Comparison of ENCODE assay signal across 20 cellular contexts in the genomic region with DNA sequence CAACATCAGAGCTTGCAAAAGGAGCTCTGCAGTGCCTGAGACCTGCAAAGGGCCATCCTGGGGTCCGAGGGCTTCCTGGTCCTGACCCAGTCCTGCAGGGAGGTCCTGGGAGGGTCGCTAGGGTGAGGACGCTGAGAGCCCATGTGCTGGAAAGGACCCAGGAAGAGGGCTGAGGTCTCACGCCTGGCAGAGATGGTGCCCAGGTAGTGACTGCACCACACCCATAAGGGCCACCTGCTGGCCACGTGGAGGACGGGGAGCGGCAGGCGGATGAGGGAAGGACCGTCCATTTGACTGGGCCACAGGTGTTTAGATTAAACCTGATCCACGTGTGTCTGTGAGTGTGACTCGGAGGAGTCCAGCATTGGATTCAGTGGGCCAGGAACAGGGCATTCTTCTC.
DNase-seq lines count a peak whose midpoint lies in the region; ATAC-seq and TF ChIP-seq lines count a peak whose summit lies in the region.
"Had no signal": no experiment of that assay in that cellular context is flagged by ENCODE, and none has a peak within 500 bp of the region (broad histone marks: within the 10 kb centered on the region; RNA-seq: fewer than 3 reads in every experiment).

No MANE protein-coding gene starts in this region.

- peak; percentile 32 for DNase-seq in DMS53 (lab: John Stamatoyannopoulos, UW)
- DNase-seq in DMS53 treated with DMSO at 0.1 percent for 48 hours (lab: John Stamatoyannopoulos, UW; ENCODE audit: unreplicated experiment), result no peak
- DNase-seq in NCI-H69 (lab: John Stamatoyannopoulos, UW), result peak; percentile 5
- no peak for DNase-seq in left colon
- no peak for DNase-seq in nephron progenitor cell
- no peak for DNase-seq in amniotic stem cell (lab: John Stamatoyannopoulos, UW)
- DNase-seq: 8988T; Caco-2; CD4-positive, CD25-positive, alpha-beta regulatory T cell; GM23248; HFFc6; NCI-H1417; NCI-H1930; NCI-H526 treated with DMSO at 0.1 percent for 48 hours; NK-92 treated with Interleukin-12 subunit alpha and Interleukin-12 subunit beta, amount 100 ng/mL, for 24 hours; Peyer's patch; T-helper 2 cell had no signal

- peaks cover 81% of the 10 kb centered on the region for H3K27me3 Mint-ChIP-seq in nephron progenitor cell (ENCODE audit: low read depth, poor library complexity)

- H3K27ac Mint-ChIP-seq in nephron progenitor cell, result no peak overlapping the region
- H3K27ac Mint-ChIP-seq: HFFc6 had no signal

- H3K4me3 Mint-ChIP-seq in nephron progenitor cell, result no peak overlapping the region
- H3K4me3 Mint-ChIP-seq: CD4-positive, CD25-positive, alpha-beta regulatory T cell; HFFc6 had no signal

- no peak for TF ChIP-seq CTCF in nephron progenitor cell (IDR thresholded peaks at IDR 0.05)

- H3K36me3 Mint-ChIP-seq in nephron progenitor cell (ENCODE audit: low read depth), result no peaks in the 10 kb centered on the region
- H3K36me3 Mint-ChIP-seq: CD4-positive, CD25-positive, alpha-beta regulatory T cell had no signal

- H3K9me3 Mint-ChIP-seq in nephron progenitor cell, result peaks cover 4% of the 10 kb centered on the region

- ATAC-seq in left colon (peak; percentile 46), HG03039 (IDR thresholded peaks at IDR 0.05; ENCODE audit: unreplicated experiment) (no peak), HG03175 (IDR thresholded peaks at IDR 0.05; ENCODE audit: unreplicated experiment) (no peak)
- ATAC-seq: Right ventricle myocardium inferior had no signal

- peaks cover 5% of the 10 kb centered on the region for H3K4me1 Mint-ChIP-seq in nephron progenitor cell
- H3K4me1 Mint-ChIP-seq: CD4-positive, CD25-positive, alpha-beta regulatory T cell had no signal

- intact Hi-C loops in left colon (cut with DNase I, micrococcal nuclease), result no loop called here

Comparison
In these comparisons a context has a peak if more than half of its experiments do, and no peak if none do; other contexts are left out.
1. DNase-seq: peak in DMS53 (single experiment) and NCI-H69 (single experiment); none in DMS53 treated with DMSO at 0.1 percent for 48 hours (single experiment), left colon (0 of 2), nephron progenitor cell (single experiment) and amniotic stem cell (single experiment).